Comparison of ENCODE assay signal across 21 cellular contexts in genomic region chr1:230278871-230279582, GRCh38.
DNase-seq lines count a peak whose midpoint lies in the region; ATAC-seq and TF ChIP-seq lines count a peak whose summit lies in the region.
"Had no signal": no experiment of that assay in that cellular context is flagged by ENCODE, and none has a peak within 500 bp of the region (broad histone marks: within the 10 kb centered on the region; RNA-seq: fewer than 3 reads in every experiment).

No MANE protein-coding gene starts in this region.

- no peak for DNase-seq in activated CD4-positive, alpha-beta T cell treated with anti-CD3 and anti-CD28 coated beads, Interleukin-2, amount 10 ng/mL, durations not matched to agents 24 days and 14 days
- no peak for DNase-seq in activated CD4-positive, alpha-beta T cell treated with anti-CD3 and anti-CD28 coated beads for 1 hour
- DNase-seq in activated CD8-positive, alpha-beta T cell treated with anti-CD3 and anti-CD28 coated beads for 36 hours = no peak
- DNase-seq in naive thymus-derived CD8-positive, alpha-beta T cell = no peak
- DNase-seq in COR-L47 (lab: John Stamatoyannopoulos, UW) (no peak), ecto neural progenitor cell (ENCODE audit: low spot score) (no peak), GM19240 (ENCODE audit: insufficient read length, low spot score) (no peak)
- DNase-seq: activated CD4-positive, CD25-positive, alpha-beta regulatory T cell treated with anti-CD3 and anti-CD28 coated beads, Interleukin-2, amount 50 U/mL, for 72 hours; dermis blood vessel endothelial cell; DMS153; foreskin keratinocyte; hippocampal formation; mammary epithelial cell; NCI-H82; PC-9 had no signal

- H3K4me1 Mint-ChIP-seq in activated CD4-positive, alpha-beta T cell treated with anti-CD3 and anti-CD28 coated beads, Interleukin-2, amount 10 ng/mL, durations not matched to agents 24 days and 14 days = peaks cover 28% of the 10 kb centered on the region
- peaks cover 46% of the 10 kb centered on the region for H3K4me1 Mint-ChIP-seq in activated CD8-positive, alpha-beta T cell treated with anti-CD3 and anti-CD28 coated beads for 36 hours (ENCODE audit: low read depth)
- peaks cover 29 to 60% (median 53%) of the 10 kb centered on the region in 4 donors for H3K4me1 Mint-ChIP-seq in naive thymus-derived CD8-positive, alpha-beta T cell

- no peak for TF ChIP-seq CTCF in DOHH2 (IDR thresholded peaks at IDR 0.05; ENCODE audit: low read depth, low read length, poor library complexity, severe bottlenecking)
- no peak for TF ChIP-seq CTCF in activated CD8-positive, alpha-beta T cell treated with anti-CD3 and anti-CD28 coated beads for 36 hours (IDR thresholded peaks at IDR 0.05)

- H3K36me3 Mint-ChIP-seq in activated CD4-positive, alpha-beta T cell treated with anti-CD3 and anti-CD28 coated beads, Interleukin-2, amount 10 ng/mL, durations not matched to agents 24 days and 14 days (ENCODE audit: low read depth) = peaks cover 26% of the 10 kb centered on the region
- peaks cover 35% of the 10 kb centered on the region for H3K36me3 Mint-ChIP-seq in activated CD8-positive, alpha-beta T cell treated with anti-CD3 and anti-CD28 coated beads for 36 hours (ENCODE audit: low read depth)
- H3K36me3 Mint-ChIP-seq in naive thymus-derived CD8-positive, alpha-beta T cell = peaks cover 0 to 24% (median 0%) of the 10 kb centered on the region in 3 donors

- H3K27me3 Mint-ChIP-seq in activated CD4-positive, alpha-beta T cell treated with anti-CD3 and anti-CD28 coated beads, Interleukin-2, amount 10 ng/mL, durations not matched to agents 24 days and 14 days = no peaks in the 10 kb centered on the region
- H3K27me3 Mint-ChIP-seq in activated CD8-positive, alpha-beta T cell treated with anti-CD3 and anti-CD28 coated beads for 36 hours = no peaks in the 10 kb centered on the region
- no peaks in the 10 kb centered on the region for H3K27me3 Mint-ChIP-seq in naive thymus-derived CD8-positive, alpha-beta T cell

- H3K9me3 ChIP-seq in DOHH2 (ENCODE audit: control insufficient read depth, insufficient read depth, low read length) = no peaks in the 10 kb centered on the region
- H3K9me3 ChIP-seq: breast epithelium, HAP-1, pancreas, SJSA1, vagina had no signal

- H3K4me2 ChIP-seq in DOHH2 (ENCODE audit: low read length) = peak overlapping the region; percentile 63
- H3K4me2 ChIP-seq: PC-9 had no signal

- peaks cover 51% of the 10 kb centered on the region for H3K36me3 ChIP-seq in DOHH2 (ENCODE audit: control insufficient read depth, low read length)
- H3K36me3 ChIP-seq: breast epithelium had no signal

- intact Hi-C loops in activated CD4-positive, alpha-beta T cell treated with anti-CD3 and anti-CD28 coated beads, Interleukin-2, amount 10 ng/mL, durations not matched to agents 24 days and 14 days (cut with micrococcal nuclease) = loop anchor here (10.0 kb wide), 1 partner anchor 174 kb away; no protein-coding TSS in a partner anchor
- intact Hi-C loops in activated CD8-positive, alpha-beta T cell treated with anti-CD3 and anti-CD28 coated beads for 36 hours (cut with micrococcal nuclease) = no loop called here

- H3K4me3 Mint-ChIP-seq in activated CD4-positive, alpha-beta T cell treated with anti-CD3 and anti-CD28 coated beads, Interleukin-2, amount 10 ng/mL, durations not matched to agents 24 days and 14 days = no peak overlapping the region
- H3K4me3 Mint-ChIP-seq in activated CD8-positive, alpha-beta T cell treated with anti-CD3 and anti-CD28 coated beads for 36 hours = no peak overlapping the region
- peak overlapping the region in 6 of 10 donors; percentile 22 to 75 (median 55) for H3K4me3 Mint-ChIP-seq in naive thymus-derived CD8-positive, alpha-beta T cell

- no peak for ATAC-seq in activated CD8-positive, alpha-beta T cell treated with anti-CD3 and anti-CD28 coated beads for 36 hours
- ATAC-seq in naive thymus-derived CD8-positive, alpha-beta T cell = no peak
- ATAC-seq: foreskin keratinocyte, pancreas had no signal

- peaks cover 77% of the 10 kb centered on the region for H3K4me1 ChIP-seq in DOHH2 (ENCODE audit: control insufficient read depth, low read length)
- H3K4me1 ChIP-seq: breast epithelium, foreskin keratinocyte, SJSA1 had no signal

- no peaks in the 10 kb centered on the region for H3K9me2 ChIP-seq in DOHH2 (replicated peaks; ENCODE audit: control insufficient read depth, low read length)

- POLR2A ChIA-PET in activated CD8-positive, alpha-beta T cell treated with anti-CD3 and anti-CD28 coated beads for 36 hours (lab: Charles Lee) = interaction anchor here (0.8 to 1.0 kb wide), 2 partner anchors 9 to 10 kb away, joined by 3 read pairs; no protein-coding TSS in a partner anchor
- POLR2A ChIA-PET in naive thymus-derived CD8-positive, alpha-beta T cell (lab: Charles Lee) = interaction anchor here (0.6 to 2.5 kb wide), 2 partner anchors 11 to 27 kb away, joined by 4 to 8 read pairs; no protein-coding TSS in a partner anchor

- no peaks in the 10 kb centered on the region for H3K79me2 ChIP-seq in DOHH2 (ENCODE audit: control insufficient read depth, low read length)

- H3F3A ChIP-seq in DOHH2 (ENCODE audit: control insufficient read depth, insufficient read depth) = peaks cover 16% of the 10 kb centered on the region

- no peaks in the 10 kb centered on the region for H3K27me3 ChIP-seq in DOHH2 (ENCODE audit: control insufficient read depth, low read length)
- H3K27me3 ChIP-seq: breast epithelium, foreskin keratinocyte, pancreas, SJSA1, vagina had no signal

- peak overlapping the region; percentile 73 for H3K27ac ChIP-seq in DOHH2 (ENCODE audit: low read depth, low read length)
- H3K27ac ChIP-seq: breast epithelium, foreskin keratinocyte, PC-9, SJSA1, vagina had no signal

- CTCF ChIA-PET in activated CD8-positive, alpha-beta T cell treated with anti-CD3 and anti-CD28 coated beads for 36 hours (lab: Charles Lee) = interaction anchor here (1.1 kb wide), 1 partner anchor 8 kb away, joined by 5 read pairs; no protein-coding TSS in a partner anchor

- peak overlapping the region; percentile 32 for H3K27ac Mint-ChIP-seq in activated CD4-positive, alpha-beta T cell treated with anti-CD3 and anti-CD28 coated beads, Interleukin-2, amount 10 ng/mL, durations not matched to agents 24 days and 14 days
- peak overlapping the region; percentile 34 for H3K27ac Mint-ChIP-seq in activated CD8-positive, alpha-beta T cell treated with anti-CD3 and anti-CD28 coated beads for 36 hours
- H3K27ac Mint-ChIP-seq in naive thymus-derived CD8-positive, alpha-beta T cell = peak overlapping the region in 9 of 10 donors; percentile 62 to 91 (median 80)

- no peaks in the 10 kb centered on the region for H3K9me3 Mint-ChIP-seq in activated CD4-positive, alpha-beta T cell treated with anti-CD3 and anti-CD28 coated beads, Interleukin-2, amount 10 ng/mL, durations not matched to agents 24 days and 14 days
- no peaks in the 10 kb centered on the region for H3K9me3 Mint-ChIP-seq in activated CD8-positive, alpha-beta T cell treated with anti-CD3 and anti-CD28 coated beads for 36 hours
- H3K9me3 Mint-ChIP-seq in naive thymus-derived CD8-positive, alpha-beta T cell = no peaks in the 10 kb centered on the region

- H4K20me1 ChIP-seq in DOHH2 (ENCODE audit: control insufficient read depth, insufficient read depth, low read depth, low read length) = no peaks in the 10 kb centered on the region

- peak overlapping the region; percentile 38 for H3K4me3 ChIP-seq in DOHH2 (ENCODE audit: low read length)
- H3K4me3 ChIP-seq: breast epithelium, HAP-1, pancreas, PC-9, SJSA1, vagina had no signal

Comparison
In these comparisons a context has a peak if more than half of its experiments do, and no peak if none do; other contexts are left out.
1. H3K4me3 Mint-ChIP-seq: peak in naive thymus-derived CD8-positive, alpha-beta T cell (6 of 10); none in activated CD4-positive, alpha-beta T cell treated with anti-CD3 and anti-CD28 coated beads, Interleukin-2, amount 10 ng/mL, durations not matched to agents 24 days and 14 days (single experiment) and activated CD8-positive, alpha-beta T cell treated with anti-CD3 and anti-CD28 coated beads for 36 hours (single experiment).
2. Peak in every context shown above with its lines, with median percentiles within 50 percentile points of each other: H3K27ac Mint-ChIP-seq.